In genomic region chr1:110034451-110035235, GRCh38 we compare ENCODE assay signal across 8 cellular contexts. TPM values are rescaled to one million over a fixed set of nuclear protein-coding genes. Genes with fewer than 3 reads are reported as not detected.
DNase-seq lines count a peak whose midpoint lies in the region; ATAC-seq and TF ChIP-seq lines count a peak whose summit lies in the region.

STRIP1 (plus strand) TSS chr1:110034624; CDS start chr1:110034638, 14 bp downstream.

- H3K9ac ChIP-seq in PC-3 (ENCODE audit: low read length) = peak within 1 kb of the TSS; percentile 96
- H3K9ac ChIP-seq in mucosa of stomach (ENCODE audit: low read length) = peak within 1 kb of the TSS; percentile 93

- no TSS peak for BruUV-seq in PC-3 (replicated peaks; lab: Mats Ljungman, UMichigan)

- TF ChIP-seq RAD21 in Ishikawa (IDR thresholded peaks at IDR 0.05; ENCODE audit: low read depth) = no peak

- H3K4me3 ChIP-seq in PC-3 (ENCODE audit: low read length) (peak within 1 kb of the TSS; percentile 92), mucosa of stomach (ENCODE audit: low read length) (peak within 1 kb of the TSS; percentile 56)

- peak within 1 kb of the TSS; percentile 89 for H3K4me2 ChIP-seq in PC-3 (ENCODE audit: low read length)

- TF ChIP-seq EP300 in Ishikawa (IDR thresholded peaks at IDR 0.05; ENCODE audit: borderline replicate concordance) = no peak

- peak within 1 kb of the TSS; percentile 33 for H3K27ac ChIP-seq in PC-3 (ENCODE audit: low read length)

- CTCF ChIA-PET in PC-3 (lab: Charles Lee) = interaction anchor here (0.6 kb wide), 3 partner anchors 23 to 1380 kb away, joined by 3 to 5 read pairs (median 4); no protein-coding TSS in a partner anchor

- intact Hi-C loops in PC-3 (cut with micrococcal nuclease) = no loop called here

- H3K36me3 ChIP-seq in PC-3 (ENCODE audit: low read depth, low read length) (peaks cover 23% of the 10 kb centered on the region; the same call in 1 of the 2 replicates), mucosa of stomach (ENCODE audit: control insufficient read depth, insufficient read depth, low read length) (peaks cover 4% of the 10 kb centered on the region)

- TF ChIP-seq CTCF in PC-3 (conservative IDR thresholded peaks at IDR 0.05; ENCODE audit: low read depth, low read length) = no peak

- H3K4me1 ChIP-seq in PC-3 (ENCODE audit: insufficient read depth, low read length) (peaks cover 21% of the 10 kb centered on the region), mucosa of stomach (ENCODE audit: control insufficient read depth, insufficient read depth, low read length) (peaks cover 17% of the 10 kb centered on the region)

- POLR2A ChIA-PET in PC-3 (lab: Charles Lee; ENCODE audit: unreplicated experiment) = interaction anchor here (0.6 kb wide), 3 partner anchors 11 to 437 kb away, joined by 4 to 5 read pairs (median 5); no protein-coding TSS in a partner anchor

- no peaks in the 10 kb centered on the region for H3F3A ChIP-seq in PC-3 (ENCODE audit: low read length, unreplicated experiment)

- DNase-seq in DMS 273 treated with DMSO at 0.1 percent for 48 hours (lab: John Stamatoyannopoulos, UW) = peak; percentile 94
- DNase-seq in PC-3 = peak; percentile 96
- peak; percentile 85 for DNase-seq in activated T-cell treated with anti-CD3 and anti-CD28 coated beads for 48 hours (ENCODE audit: low read depth)
- peak; percentile 97 to 98 for DNase-seq in erythroblast (lab: John Stamatoyannopoulos, UW)
- peak; percentile 77 to 82 for DNase-seq in stimulated activated CD8-positive, alpha-beta memory T cell treated with anti-CD3 and anti-CD28 coated beads, Interleukin-7, amount 100 ng/mL, for 1 hour (ENCODE audit: low read depth in 2 of 2)

- H3K9me2 ChIP-seq in PC-3 (replicated peaks; ENCODE audit: low read length) = no peaks in the 10 kb centered on the region

- 0 out of 2 replicates have a peak, but pooled peaks cover 5% of the 10 kb centered on the region for H4K20me1 ChIP-seq in PC-3 (ENCODE audit: low read length)

- H3K79me2 ChIP-seq in PC-3 (ENCODE audit: low read length) = peaks cover 32% of the 10 kb centered on the region

- H2AFZ ChIP-seq in PC-3 (ENCODE audit: low read length) = peak within 1 kb of the TSS; percentile 94

- no peaks in the 10 kb centered on the region for H3K9me3 ChIP-seq in PC-3 (ENCODE audit: low read length)
- no peaks in the 10 kb centered on the region for H3K9me3 ChIP-seq in mucosa of stomach (ENCODE audit: control insufficient read depth, low read length)

- H3K27me3 ChIP-seq in PC-3 (ENCODE audit: low read length) (no peaks in the 10 kb centered on the region), mucosa of stomach (ENCODE audit: control insufficient read depth, insufficient read depth, low read length) (no peaks in the 10 kb centered on the region)

- peak; percentile 79 for TF ChIP-seq POLR2A in erythroblast (IDR thresholded peaks at IDR 0.05; ENCODE audit: low read length)

- ATAC-seq in GM21529 (IDR thresholded peaks at IDR 0.05; ENCODE audit: unreplicated experiment) = peak; percentile 88
- ATAC-seq in PC-3 = peak; percentile 90

TF ChIP-seq in Ishikawa, 13 proteins besides CTCF, POLR2A, EP300 and RAD21:
- TF ChIP-seq YY1 (IDR thresholded peaks at IDR 0.05; ENCODE audit: low read depth) (peak; percentile 100), TAF1 (IDR thresholded peaks at IDR 0.05; ENCODE audit: low read depth) (peak; percentile 91), TCF12 (IDR thresholded peaks at IDR 0.05; ENCODE audit: low read depth) (peak; percentile 18; the same call in 1 of the 2 replicates), NFIC (IDR thresholded peaks at IDR 0.05) (no peak), CEBPB (IDR thresholded peaks at IDR 0.05) (peak; percentile 68), FOXM1 (IDR thresholded peaks at IDR 0.05; ENCODE audit: borderline replicate concordance, low read depth) (no peak), ZBTB7A (IDR thresholded peaks at IDR 0.05; ENCODE audit: low read depth) (peak; percentile 94), EGR1 (IDR thresholded peaks at IDR 0.05) (peak; percentile 97)
- TF ChIP-seq, protein P1, sequence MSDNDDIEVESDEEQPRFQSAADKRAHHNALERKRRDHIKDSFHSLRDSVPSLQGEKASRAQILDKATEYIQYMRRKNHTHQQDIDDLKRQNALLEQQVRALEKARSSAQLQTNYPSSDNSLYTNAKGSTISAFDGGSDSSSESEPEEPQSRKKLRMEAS (IDR thresholded peaks at IDR 0.05) = no peak
- TF ChIP-seq, protein P2, sequence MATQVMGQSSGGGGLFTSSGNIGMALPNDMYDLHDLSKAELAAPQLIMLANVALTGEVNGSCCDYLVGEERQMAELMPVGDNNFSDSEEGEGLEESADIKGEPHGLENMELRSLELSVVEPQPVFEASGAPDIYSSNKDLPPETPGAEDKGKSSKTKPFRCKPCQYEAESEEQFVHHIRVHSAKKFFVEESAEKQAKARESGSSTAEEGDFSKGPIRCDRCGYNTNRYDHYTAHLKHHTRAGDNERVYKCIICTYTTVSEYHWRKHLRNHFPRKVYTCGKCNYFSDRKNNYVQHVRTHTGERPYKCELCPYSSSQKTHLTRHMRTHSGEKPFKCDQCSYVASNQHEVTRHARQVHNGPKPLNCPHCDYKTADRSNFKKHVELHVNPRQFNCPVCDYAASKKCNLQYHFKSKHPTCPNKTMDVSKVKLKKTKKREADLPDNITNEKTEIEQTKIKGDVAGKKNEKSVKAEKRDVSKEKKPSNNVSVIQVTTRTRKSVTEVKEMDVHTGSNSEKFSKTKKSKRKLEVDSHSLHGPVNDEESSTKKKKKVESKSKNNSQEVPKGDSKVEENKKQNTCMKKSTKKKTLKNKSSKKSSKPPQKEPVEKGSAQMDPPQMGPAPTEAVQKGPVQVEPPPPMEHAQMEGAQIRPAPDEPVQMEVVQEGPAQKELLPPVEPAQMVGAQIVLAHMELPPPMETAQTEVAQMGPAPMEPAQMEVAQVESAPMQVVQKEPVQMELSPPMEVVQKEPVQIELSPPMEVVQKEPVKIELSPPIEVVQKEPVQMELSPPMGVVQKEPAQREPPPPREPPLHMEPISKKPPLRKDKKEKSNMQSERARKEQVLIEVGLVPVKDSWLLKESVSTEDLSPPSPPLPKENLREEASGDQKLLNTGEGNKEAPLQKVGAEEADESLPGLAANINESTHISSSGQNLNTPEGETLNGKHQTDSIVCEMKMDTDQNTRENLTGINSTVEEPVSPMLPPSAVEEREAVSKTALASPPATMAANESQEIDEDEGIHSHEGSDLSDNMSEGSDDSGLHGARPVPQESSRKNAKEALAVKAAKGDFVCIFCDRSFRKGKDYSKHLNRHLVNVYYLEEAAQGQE (IDR thresholded peaks at IDR 0.05; ENCODE audit: low read depth) = no peak
- TF ChIP-seq, protein P3, sequence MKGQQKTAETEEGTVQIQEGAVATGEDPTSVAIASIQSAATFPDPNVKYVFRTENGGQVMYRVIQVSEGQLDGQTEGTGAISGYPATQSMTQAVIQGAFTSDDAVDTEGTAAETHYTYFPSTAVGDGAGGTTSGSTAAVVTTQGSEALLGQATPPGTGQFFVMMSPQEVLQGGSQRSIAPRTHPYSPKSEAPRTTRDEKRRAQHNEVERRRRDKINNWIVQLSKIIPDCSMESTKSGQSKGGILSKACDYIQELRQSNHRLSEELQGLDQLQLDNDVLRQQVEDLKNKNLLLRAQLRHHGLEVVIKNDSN (IDR thresholded peaks at IDR 0.05) = no peak
TF ChIP-seq in Ishikawa: peak in this region for 6.

RNA-seq across cellular contexts. Expression of gene STRIP1, which starts in this region (rescaled TPM):
- 41.4 and 44.3 TPM in 2 replicates for total RNA-seq in PC-3 (2014; rRNA removed)

Comparison
In these comparisons a context has a peak if more than half of its experiments do, and no peak if none do; other contexts are left out.
1. Peak in every context shown above with its lines: DNase-seq, ATAC-seq, H3K4me3 ChIP-seq and H3K27ac ChIP-seq.